In genomic region chr17:41864498-41864836, GRCh38 we compare ENCODE assay signal across 9 cellular contexts. TPM values are rescaled to one million over a fixed set of nuclear protein-coding genes. Genes with fewer than 3 reads are reported as not detected.
A peak's percentile ranks its signal among the peaks of the same experiment; 100 is the strongest.
DNase-seq lines count a peak whose midpoint lies in the region; ATAC-seq and TF ChIP-seq lines count a peak whose summit lies in the region.
"Had no signal": no experiment of that assay in that cellular context is flagged by ENCODE, and none has a peak within 500 bp of the region (broad histone marks: within the 10 kb centered on the region; RNA-seq: fewer than 3 reads in every experiment).

No MANE protein-coding gene starts in this region.

- H3K36me3 Mint-ChIP-seq in activated CD4-positive, alpha-beta memory T cell treated with anti-CD3 and anti-CD28 coated beads for 36 hours, result peaks cover 19% of the 10 kb centered on the region
- H3K36me3 Mint-ChIP-seq in nephron progenitor cell (ENCODE audit: low read depth), result peaks cover 33% of the 10 kb centered on the region

- no peaks in the 10 kb centered on the region for H3K27me3 Mint-ChIP-seq in activated CD4-positive, alpha-beta memory T cell treated with anti-CD3 and anti-CD28 coated beads for 36 hours
- H3K27me3 Mint-ChIP-seq in nephron progenitor cell (ENCODE audit: low read depth, poor library complexity), result peaks cover 3% of the 10 kb centered on the region

- H3K9me3 ChIP-seq in mononuclear cell (ENCODE audit: low read depth, low read length), result no peaks in the 10 kb centered on the region

- no peak overlapping the region for H3K4me3 Mint-ChIP-seq in activated CD4-positive, alpha-beta memory T cell treated with anti-CD3 and anti-CD28 coated beads for 36 hours
- H3K4me3 Mint-ChIP-seq in nephron progenitor cell, result no peak overlapping the region

- ATAC-seq in GM18858 (IDR thresholded peaks at IDR 0.05; ENCODE audit: unreplicated experiment) (peak; percentile 18), HG03196 (IDR thresholded peaks at IDR 0.05; ENCODE audit: unreplicated experiment) (peak; percentile 13)

- peaks cover 44% of the 10 kb centered on the region for H3K4me1 Mint-ChIP-seq in activated CD4-positive, alpha-beta memory T cell treated with anti-CD3 and anti-CD28 coated beads for 36 hours (ENCODE audit: low read depth)
- H3K4me1 Mint-ChIP-seq in nephron progenitor cell, result peaks cover 30% of the 10 kb centered on the region

- DNase-seq in choroid plexus epithelial cell (ENCODE audit: low read depth), result peak; percentile 17
- no peak for DNase-seq in activated CD4-positive, alpha-beta memory T cell treated with anti-CD3 and anti-CD28 coated beads for 36 hours
- no peak for DNase-seq in DMS 273 (lab: John Stamatoyannopoulos, UW; ENCODE audit: unreplicated experiment)
- DNase-seq in dermis blood vessel endothelial cell, result no peak
- DNase-seq in nephron progenitor cell, result no peak

- H3K4me1 ChIP-seq in mononuclear cell (ENCODE audit: insufficient read depth, low read length), result peaks cover 38% of the 10 kb centered on the region

- no peak overlapping the region for H3K27ac Mint-ChIP-seq in activated CD4-positive, alpha-beta memory T cell treated with anti-CD3 and anti-CD28 coated beads for 36 hours
- H3K27ac Mint-ChIP-seq in nephron progenitor cell, result no peak overlapping the region

- CTCF ChIA-PET in activated CD4-positive, alpha-beta memory T cell treated with anti-CD3 and anti-CD28 coated beads for 36 hours (lab: Charles Lee), result interaction anchor here (0.6 to 2.3 kb wide), 4 partner anchors 15 to 168 kb away, joined by 3 to 7 read pairs (median 5); partner anchors contain the start of genes NT5C3B and P3H4

- intact Hi-C loops in activated CD4-positive, alpha-beta memory T cell treated with anti-CD3 and anti-CD28 coated beads for 36 hours (cut with micrococcal nuclease), result loop anchor here (10.0 kb wide), 1 partner anchor 150 kb away; the partner anchor contains the start of gene DNAJC7

- TF ChIP-seq CTCF in choroid plexus epithelial cell (conservative IDR thresholded peaks at IDR 0.05; ENCODE audit: low read depth, low read length), result no peak
- no peak for TF ChIP-seq CTCF in nephron progenitor cell (IDR thresholded peaks at IDR 0.05)

- no peaks in the 10 kb centered on the region for H3K9me3 Mint-ChIP-seq in activated CD4-positive, alpha-beta memory T cell treated with anti-CD3 and anti-CD28 coated beads for 36 hours
- no peaks in the 10 kb centered on the region for H3K9me3 Mint-ChIP-seq in nephron progenitor cell

- POLR2A ChIA-PET in activated CD4-positive, alpha-beta memory T cell treated with anti-CD3 and anti-CD28 coated beads for 36 hours (lab: Charles Lee), result interaction anchor here (0.9 to 2.8 kb wide), 7 partner anchors 29 to 174 kb away, joined by 3 to 11 read pairs (median 4); partner anchors contain the start of genes ACLY, CNP, DNAJC7 and EIF1

- H3K4me3 ChIP-seq in choroid plexus epithelial cell (ENCODE audit: low read depth, low read length) (peak overlapping the region; percentile 93), mononuclear cell (ENCODE audit: low read length) (peak overlapping the region; percentile 89)

- no peaks in the 10 kb centered on the region for H3K27me3 ChIP-seq in mononuclear cell (ENCODE audit: insufficient read depth, low read length)

RNA-seq across cellular contexts. Expression of gene KLHL11, which starts 0.8 kb away (rescaled TPM):
- 60.7 TPM for total RNA-seq in mononuclear cell
- 10 to 100 TPM; 23.6 to 25.2 TPM for total RNA-seq in activated CD4-positive, alpha-beta memory T cell treated with anti-CD3 and anti-CD28 coated beads for 36 hours
- 35.7 and 41.2 TPM in 2 replicates for total RNA-seq in dermis blood vessel endothelial cell

RNA-seq across cellular contexts. Expression of gene KLHL10, which starts 26.8 kb away (rescaled TPM):
- total RNA-seq in mononuclear cell, result not detected
- under 1 TPM; 0.12 to 0.29 TPM for total RNA-seq in activated CD4-positive, alpha-beta memory T cell treated with anti-CD3 and anti-CD28 coated beads for 36 hours
- total RNA-seq in dermis blood vessel endothelial cell, result 0.05 TPM in 1 of 2 replicates, not detected in the other
- total RNA-seq: T-helper 1 cell treated with Interleukin-12 subunit alpha and Interleukin-12 subunit beta and Interleukin-4 antibody, amounts not matched to agents 30 ng/mL and 1 ng/mL, for 36 hours had no signal

RNA-seq across cellular contexts. Expression of gene NT5C3B, which starts 28.4 kb away (rescaled TPM):
- 30.5 TPM for total RNA-seq in mononuclear cell
- 10 to 100 TPM; 29.0 to 29.5 TPM for total RNA-seq in activated CD4-positive, alpha-beta memory T cell treated with anti-CD3 and anti-CD28 coated beads for 36 hours
- total RNA-seq in dermis blood vessel endothelial cell, result 53.0 and 102 TPM in 2 replicates

RNA-seq across cellular contexts. Expression of gene FKBP10, which starts 51.7 kb away (rescaled TPM):
- total RNA-seq in mononuclear cell (0.21 TPM), dermis blood vessel endothelial cell (186 and 244 TPM in 2 replicates)
- total RNA-seq in activated CD4-positive, alpha-beta memory T cell treated with anti-CD3 and anti-CD28 coated beads for 36 hours, result 1 to 10 TPM in 1 of 2 experiments, under 1 TPM in 1; 0.76 to 1.4 TPM

RNA-seq across cellular contexts. Expression of gene P3H4, which starts 52.7 kb away (rescaled TPM):
- total RNA-seq in mononuclear cell (0.94 TPM), dermis blood vessel endothelial cell (65.4 and 79.3 TPM in 2 replicates)
- total RNA-seq in activated CD4-positive, alpha-beta memory T cell treated with anti-CD3 and anti-CD28 coated beads for 36 hours, result 1 to 10 TPM; 2.5 to 2.9 TPM
